ENCODE assay signal across 8 cellular contexts in genomic region chr20:62641749-62642665, GRCh38. TPM values are rescaled to one million over a fixed set of nuclear protein-coding genes. Genes with fewer than 3 reads are reported as not detected.
DNase-seq lines count a peak whose midpoint lies in the region; ATAC-seq, FAIRE-seq and TF ChIP-seq lines count a peak whose summit lies in the region.

TSS of gene SLCO4A1 (plus strand) at chr20:62642503. CDS start at chr20:62656455, 13,952 bp downstream.

- H3K27me3 ChIP-seq in astrocyte (ENCODE audit: insufficient read depth, low read length), result peaks cover 44% of the 10 kb centered on the region
- peaks cover 41% of the 10 kb centered on the region for H3K27me3 ChIP-seq in iPS-15b (ENCODE audit: control insufficient read depth, insufficient read depth, low read length)

- peak within 1 kb of the TSS; percentile 52 for H2AFZ ChIP-seq in astrocyte (ENCODE audit: low read depth, low read length)

- H3K9me3 Mint-ChIP-seq in astrocyte (ENCODE audit: unreplicated experiment), result no peaks in the 10 kb centered on the region

- peak; percentile 70 for ATAC-seq in HG02642 (IDR thresholded peaks at IDR 0.05; ENCODE audit: poor library complexity, unreplicated experiment)
- ATAC-seq in GM18519 (IDR thresholded peaks at IDR 0.05; ENCODE audit: low FRiP score, unreplicated experiment), result no peak

- peaks cover 60% of the 10 kb centered on the region for H3K27me3 Mint-ChIP-seq in astrocyte (ENCODE audit: low read depth, unreplicated experiment)

- DNase-seq in GM10266 (ENCODE audit: extremely low spot score), result peak; percentile 98
- DNase-seq in NCI-H1417 treated with DMSO at 0.1 percent for 48 hours (lab: John Stamatoyannopoulos, UW), result peak; percentile 64
- peak; percentile 79 for DNase-seq in T-helper 9 cell
- DNase-seq in astrocyte (ENCODE audit: low read depth), result peak; percentile 23

- FAIRE-seq in astrocyte (lab: Jason Lieb, UNC), result no peak

- no peaks in the 10 kb centered on the region for H3K36me3 ChIP-seq in astrocyte (ENCODE audit: insufficient read depth, low read length)
- no peaks in the 10 kb centered on the region for H3K36me3 ChIP-seq in iPS-15b (ENCODE audit: control insufficient read depth, insufficient read depth, low read length)

- H3K4me3 ChIP-seq in astrocyte (ENCODE audit: insufficient read depth, low read depth, low read length) (peak within 1 kb of the TSS; percentile 46), iPS-15b (ENCODE audit: low read depth, low read length) (peak within 1 kb of the TSS; percentile 56), skin epidermis (peak within 1 kb of the TSS; percentile 40 to 55 (median 46))

- no peaks in the 10 kb centered on the region for H3K4me1 Mint-ChIP-seq in astrocyte (ENCODE audit: low read depth, unreplicated experiment)

- H3K4me2 ChIP-seq in astrocyte (ENCODE audit: low read length), result peak within 1 kb of the TSS; percentile 84

- H3K27ac ChIP-seq in astrocyte (ENCODE audit: low read depth, low read length), result no peak within 1 kb of the TSS
- peak within 1 kb of the TSS in 17 of 21 experiments; percentile 5 to 74 (median 62) for H3K27ac ChIP-seq in skin epidermis

- peak within 1 kb of the TSS; percentile 34 for H3K4me3 Mint-ChIP-seq in astrocyte (ENCODE audit: unreplicated experiment)

- H3K4me1 ChIP-seq in astrocyte (ENCODE audit: insufficient read depth, low read length) (peaks cover 5% of the 10 kb centered on the region), iPS-15b (ENCODE audit: control insufficient read depth, insufficient read depth, low read length) (no peaks in the 10 kb centered on the region)

- TF ChIP-seq CTCF in GM10266 (IDR thresholded peaks at IDR 0.05; ENCODE audit: control insufficient read depth, insufficient read depth, low read depth, missing control alignments) (no peak), astrocyte (IDR thresholded peaks at IDR 0.05; ENCODE audit: insufficient read depth, low read depth, low read length) (no peak)

- no peaks in the 10 kb centered on the region for H3K79me2 ChIP-seq in astrocyte (ENCODE audit: insufficient read depth, low read length)

- H4K20me1 ChIP-seq in astrocyte (ENCODE audit: insufficient read depth, low read length), result peaks cover 9% of the 10 kb centered on the region

- H3K36me3 Mint-ChIP-seq in astrocyte (ENCODE audit: low read depth, unreplicated experiment), result no peaks in the 10 kb centered on the region

- H3K9me3 ChIP-seq in astrocyte (ENCODE audit: insufficient read depth, low read depth, low read length) (no peaks in the 10 kb centered on the region), iPS-15b (ENCODE audit: control insufficient read depth, insufficient read depth, low read length) (no peaks in the 10 kb centered on the region)

- H3K27ac Mint-ChIP-seq in astrocyte (ENCODE audit: unreplicated experiment), result no peak within 1 kb of the TSS

- H3K9ac ChIP-seq in astrocyte (ENCODE audit: low read length) (peak within 1 kb of the TSS; percentile 27), iPS-15b (ENCODE audit: low read depth, low read length) (peak within 1 kb of the TSS; percentile 54)

RNA-seq across cellular contexts. Expression of gene SLCO4A1, which starts in this region (rescaled TPM):
- total RNA-seq in astrocyte, result 0.43 TPM in 1 of 2 replicates, not detected in the other

Comparison
In these comparisons a context has a peak if more than half of its experiments do, and no peak if none do; other contexts are left out.
1. Peak in DNase-seq, H3K4me3 ChIP-seq, H3K9ac ChIP-seq and H3K4me2 ChIP-seq in astrocyte; RNA of the gene not detected or under 1 TPM.
2. DNase-seq: peak in every context shown above with its lines; median percentile 98 in GM10266; 79 in T-helper 9 cell; 64 in NCI-H1417 treated with DMSO at 0.1 percent for 48 hours; 23 in astrocyte.